Comparison of ENCODE assay signal across 1 cellular context in the genomic region with DNA sequence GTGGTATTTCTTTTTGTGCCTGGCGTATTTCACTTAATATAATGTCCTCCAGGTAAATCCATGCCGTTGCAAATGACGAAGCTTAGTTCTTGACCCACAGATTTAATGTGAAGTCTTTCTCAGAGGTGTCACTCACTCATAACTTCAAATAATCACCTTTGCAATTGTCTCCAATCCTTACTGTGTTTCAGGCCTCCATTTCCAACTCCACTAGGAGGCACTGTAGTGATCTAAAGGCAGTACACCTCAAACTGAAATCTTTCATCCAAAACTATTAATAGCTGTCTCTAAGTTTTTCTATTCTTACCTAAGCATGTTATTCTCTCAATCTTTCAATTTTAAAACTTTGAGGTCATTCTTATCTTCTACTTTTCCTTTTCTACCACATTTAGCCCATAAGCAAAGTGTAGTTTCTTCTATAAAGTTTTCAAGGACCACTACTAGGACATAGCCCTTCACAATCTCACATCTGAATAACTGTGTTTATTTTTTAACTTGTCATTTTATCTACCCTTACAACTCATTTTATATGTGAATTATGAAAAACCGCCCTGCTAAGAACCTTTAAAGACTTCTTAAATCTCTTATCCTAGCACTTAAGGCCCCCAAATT.
TF ChIP-seq lines count a peak whose summit lies in the region.

No MANE protein-coding gene starts in this region.

TF ChIP-seq in IMR-90, 13 proteins besides CTCF, POLR2A, EP300 and RAD21:
- TF ChIP-seq, protein P1, sequence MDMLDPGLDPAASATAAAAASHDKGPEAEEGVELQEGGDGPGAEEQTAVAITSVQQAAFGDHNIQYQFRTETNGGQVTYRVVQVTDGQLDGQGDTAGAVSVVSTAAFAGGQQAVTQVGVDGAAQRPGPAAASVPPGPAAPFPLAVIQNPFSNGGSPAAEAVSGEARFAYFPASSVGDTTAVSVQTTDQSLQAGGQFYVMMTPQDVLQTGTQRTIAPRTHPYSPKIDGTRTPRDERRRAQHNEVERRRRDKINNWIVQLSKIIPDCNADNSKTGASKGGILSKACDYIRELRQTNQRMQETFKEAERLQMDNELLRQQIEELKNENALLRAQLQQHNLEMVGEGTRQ (IDR thresholded peaks at IDR 0.05; ENCODE audit: low read depth, low read length): no peak
- TF ChIP-seq RCOR1 (IDR thresholded peaks at IDR 0.05; ENCODE audit: insufficient replicate concordance, low read length) (no peak), CHD1 (IDR thresholded peaks at IDR 0.05; ENCODE audit: low read depth, low read length) (no peak), SMC3 (IDR thresholded peaks at IDR 0.05; ENCODE audit: low read depth, low read length) (peak; percentile 61)
